In the genomic region with DNA sequence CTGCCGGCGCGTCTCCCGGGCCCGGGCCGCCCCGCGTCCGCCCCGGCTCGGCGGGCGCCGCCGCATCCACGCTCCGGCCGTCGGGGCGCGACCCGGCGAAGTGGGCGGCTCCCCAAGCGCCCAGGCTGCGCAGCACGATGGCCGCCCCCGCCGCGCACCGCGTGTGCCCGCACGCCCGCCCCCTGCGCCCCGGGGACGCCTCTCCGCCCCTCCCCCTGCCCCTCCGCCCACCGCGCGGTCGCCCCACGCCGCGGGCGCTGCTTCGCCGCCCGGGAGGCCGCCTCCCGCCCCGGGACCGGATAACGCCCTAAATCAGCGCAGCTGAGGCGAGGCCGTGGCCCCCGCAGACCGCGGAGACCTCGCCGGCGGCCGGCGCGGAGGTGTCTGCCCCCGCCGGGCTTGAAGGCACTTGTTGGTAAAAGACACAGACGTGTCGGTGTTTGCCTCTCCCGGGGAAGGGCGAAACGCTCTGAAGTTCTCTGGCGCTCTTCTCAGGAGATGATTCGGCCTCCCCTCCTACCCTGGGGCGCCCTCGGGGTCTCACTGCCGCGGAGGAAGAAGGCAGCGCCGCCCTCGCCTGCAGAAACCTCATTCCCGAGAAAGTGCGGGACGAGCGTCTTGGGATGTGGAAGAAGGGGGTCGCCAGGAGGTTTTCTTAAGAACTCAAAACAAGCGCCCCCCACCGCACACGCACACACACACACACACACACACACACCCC, we compare ENCODE assay signal across 9 cellular contexts. TPM values are rescaled to one million over a fixed set of nuclear protein-coding genes. Genes with fewer than 3 reads are reported as not detected.
DNase-seq lines count a peak whose midpoint lies in the region; ATAC-seq and TF ChIP-seq lines count a peak whose summit lies in the region.
"Had no signal": no experiment of that assay in that cellular context is flagged by ENCODE, and none has a peak within 500 bp of the region (broad histone marks: within the 10 kb centered on the region; RNA-seq: fewer than 3 reads in every experiment).

A gene with protein sequence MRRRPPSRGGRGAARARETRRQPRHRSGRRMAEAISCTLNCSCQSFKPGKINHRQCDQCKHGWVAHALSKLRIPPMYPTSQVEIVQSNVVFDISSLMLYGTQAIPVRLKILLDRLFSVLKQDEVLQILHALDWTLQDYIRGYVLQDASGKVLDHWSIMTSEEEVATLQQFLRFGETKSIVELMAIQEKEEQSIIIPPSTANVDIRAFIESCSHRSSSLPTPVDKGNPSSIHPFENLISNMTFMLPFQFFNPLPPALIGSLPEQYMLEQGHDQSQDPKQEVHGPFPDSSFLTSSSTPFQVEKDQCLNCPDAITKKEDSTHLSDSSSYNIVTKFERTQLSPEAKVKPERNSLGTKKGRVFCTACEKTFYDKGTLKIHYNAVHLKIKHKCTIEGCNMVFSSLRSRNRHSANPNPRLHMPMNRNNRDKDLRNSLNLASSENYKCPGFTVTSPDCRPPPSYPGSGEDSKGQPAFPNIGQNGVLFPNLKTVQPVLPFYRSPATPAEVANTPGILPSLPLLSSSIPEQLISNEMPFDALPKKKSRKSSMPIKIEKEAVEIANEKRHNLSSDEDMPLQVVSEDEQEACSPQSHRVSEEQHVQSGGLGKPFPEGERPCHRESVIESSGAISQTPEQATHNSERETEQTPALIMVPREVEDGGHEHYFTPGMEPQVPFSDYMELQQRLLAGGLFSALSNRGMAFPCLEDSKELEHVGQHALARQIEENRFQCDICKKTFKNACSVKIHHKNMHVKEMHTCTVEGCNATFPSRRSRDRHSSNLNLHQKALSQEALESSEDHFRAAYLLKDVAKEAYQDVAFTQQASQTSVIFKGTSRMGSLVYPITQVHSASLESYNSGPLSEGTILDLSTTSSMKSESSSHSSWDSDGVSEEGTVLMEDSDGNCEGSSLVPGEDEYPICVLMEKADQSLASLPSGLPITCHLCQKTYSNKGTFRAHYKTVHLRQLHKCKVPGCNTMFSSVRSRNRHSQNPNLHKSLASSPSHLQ (minus strand): TSS at position 102 of the 721 bp plus-strand sequence. CDS start 36 bp downstream, at position 66.

- H4K20me1 ChIP-seq in neural progenitor cell (ENCODE audit: low read depth): peaks cover 5% of the 10 kb centered on the region

- no peak within 1 kb of the TSS for H3K9ac ChIP-seq in neural progenitor cell

- H3K36me3 Mint-ChIP-seq in neural progenitor cell: no peaks in the 10 kb centered on the region

- H3K4me3 ChIP-seq in AG09309 (ENCODE audit: control insufficient read depth, low read depth, low read length) (peak within 1 kb of the TSS; percentile 71), esophagus (ENCODE audit: low read depth in 1 of 2, low read length in 2 of 2) (peak within 1 kb of the TSS; percentile 51 to 72), neural progenitor cell (peak within 1 kb of the TSS; percentile 58)

- no peak within 1 kb of the TSS for H3K27ac Mint-ChIP-seq in neural progenitor cell

- H3K9me3 Mint-ChIP-seq in neural progenitor cell: peaks cover 4% of the 10 kb centered on the region

- DNase-seq in AG09309 (ENCODE audit: low read depth): no peak
- peak; percentile 3 for DNase-seq in NCI-H69 (lab: John Stamatoyannopoulos, UW)
- peak; percentile 67 for DNase-seq in neural progenitor cell (ENCODE audit: low spot score)
- DNase-seq in C1 segment of cervical spinal cord (lab: John Stamatoyannopoulos, UW): no peak
- no peak for DNase-seq in effector CD4-positive, alpha-beta T cell
- DNase-seq: activated CD8-positive, alpha-beta memory T cell treated with anti-CD3 and anti-CD28 coated beads, Interleukin-2, amount 50 U/mL, for 4 hours had no signal

- 3% methylated on average over 51 to 93 of the region's 93 CpGs for WGBS in esophagus, 2 donors

- H3F3A ChIP-seq in neural progenitor cell (ENCODE audit: low read depth): peaks cover 23% of the 10 kb centered on the region

- H3K27me3 Mint-ChIP-seq in neural progenitor cell (ENCODE audit: insufficient read depth, low read depth): peaks cover 54% of the 10 kb centered on the region

- peak within 1 kb of the TSS; percentile 86 for H3K4me3 Mint-ChIP-seq in neural progenitor cell

- H3K4me2 ChIP-seq in neural progenitor cell: peak within 1 kb of the TSS; percentile 84

- no peaks in the 10 kb centered on the region for H3K36me3 ChIP-seq in esophagus (ENCODE audit: control insufficient read depth in 2 of 2, insufficient read depth in 2 of 2, low read length in 1 of 2)
- no peaks in the 10 kb centered on the region for H3K36me3 ChIP-seq in neural progenitor cell

- H3K4me1 ChIP-seq in esophagus (ENCODE audit: control insufficient read depth in 2 of 2, insufficient read depth in 2 of 2, low read length in 1 of 2) (peaks cover 3 to 12% of the 10 kb centered on the region in 2 donors), neural progenitor cell (peaks cover 5% of the 10 kb centered on the region)

- H3K79me2 ChIP-seq in neural progenitor cell (ENCODE audit: low read depth): no peaks in the 10 kb centered on the region

- peaks cover 10% of the 10 kb centered on the region for H3K4me1 Mint-ChIP-seq in neural progenitor cell

- H2AFZ ChIP-seq in neural progenitor cell (replicated peaks): peak within 1 kb of the TSS; percentile 96

- H3K27me3 ChIP-seq in esophagus (ENCODE audit: control insufficient read depth in 1 of 2, insufficient read depth in 2 of 2, low read length in 2 of 2) (no peaks in the 10 kb centered on the region), neural progenitor cell (peaks cover 86% of the 10 kb centered on the region)

- no peak for ATAC-seq in HG03108 (IDR thresholded peaks at IDR 0.05; ENCODE audit: unreplicated experiment)
- ATAC-seq in activated CD4-positive, CD25-positive, alpha-beta regulatory T cell treated with anti-CD3 and anti-CD28 coated beads, Interleukin-2, amount 50 U/mL, for 24 hours: no peak

- H3K27ac ChIP-seq in esophagus (ENCODE audit: low read depth in 2 of 2, low read length in 1 of 2) (peak within 1 kb of the TSS; percentile 73 to 75), neural progenitor cell (no peak within 1 kb of the TSS)

- TF ChIP-seq CTCF in AG09309 (IDR thresholded peaks at IDR 0.05; ENCODE audit: control insufficient read depth, insufficient read depth, low read depth, low read length, missing control alignments) (no peak), neural progenitor cell (IDR thresholded peaks at IDR 0.05) (no peak)

- H3K9me3 ChIP-seq in esophagus (ENCODE audit: control insufficient read depth in 2 of 2, insufficient read depth in 1 of 2, low read depth in 1 of 2, low read length in 1 of 2) (peaks cover 0 to 3% of the 10 kb centered on the region in 2 donors), neural progenitor cell (ENCODE audit: low read depth) (no peaks in the 10 kb centered on the region)

RNA-seq across cellular contexts. Expression of the gene that starts here (rescaled TPM):
- polyA plus RNA-seq in esophagus: 1 to 10 TPM; 7.1 to 7.6 TPM
- not detected in 2 replicates for total RNA-seq in neural progenitor cell (ENCODE audit: low replicate concordance)

Comparison
In these comparisons a context has a peak if more than half of its experiments do, and no peak if none do; other contexts are left out.
1. Peak in DNase-seq, H3K4me3 ChIP-seq and H3K4me2 ChIP-seq in neural progenitor cell; RNA of the gene not detected or under 1 TPM.